ENCODE assay signal across 8 cellular contexts in genomic region chr22:24400726-24401596, GRCh38. TPM values are rescaled to one million over a fixed set of nuclear protein-coding genes. Genes with fewer than 3 reads are reported as not detected.
DNase-seq lines count a peak whose midpoint lies in the region; ATAC-seq and TF ChIP-seq lines count a peak whose summit lies in the region.

No MANE protein-coding gene starts in this region.

- CTCF ChIA-PET in activated CD8-positive, alpha-beta T cell treated with anti-CD3 and anti-CD28 coated beads, Interleukin-2, amount 10 ng/mL, durations not matched to agents 7 days and 5 days (lab: Charles Lee): interaction anchor here (1.6 kb wide), 1 partner anchor 10 kb away, joined by 4 read pairs; no protein-coding TSS in a partner anchor

- H3K4me1 Mint-ChIP-seq in activated CD8-positive, alpha-beta T cell treated with anti-CD3 and anti-CD28 coated beads, Interleukin-2, amount 10 ng/mL, durations not matched to agents 7 days and 5 days (ENCODE audit: low read depth): peaks cover 51% of the 10 kb centered on the region

- peak overlapping the region; percentile 52 to 86 (median 73) for H3K4me2 ChIP-seq in BLaER1 treated with 17β-estradiol and CSF1 and Interleukin-3, amounts not matched to agents 10 nM and 100 nM

- TF ChIP-seq CTCF in right lobe of liver (IDR thresholded peaks at IDR 0.05): no peak
- no peak for TF ChIP-seq CTCF in GM20000 (IDR thresholded peaks at IDR 0.05; ENCODE audit: extremely low read depth, missing control alignments)

- no peaks in the 10 kb centered on the region for H3K27me3 Mint-ChIP-seq in activated CD8-positive, alpha-beta T cell treated with anti-CD3 and anti-CD28 coated beads, Interleukin-2, amount 10 ng/mL, durations not matched to agents 7 days and 5 days (ENCODE audit: low read depth)

- H3K9ac ChIP-seq in BLaER1 treated with 17β-estradiol and CSF1 and Interleukin-3, amounts not matched to agents 10 nM and 100 nM: peak overlapping the region in 4 of 11 experiments; percentile 20 to 78 (median 68); a peak in 6 of 22 replicates

- WGBS in right lobe of liver (ENCODE audit: insufficient coverage, low coverage, low lambda C conversion rate, missing lambda C conversion rate): 53% methylated on average over 8 of the region's 9 CpGs

- H3K9me3 ChIP-seq in BLaER1 treated with 17β-estradiol and CSF1 and Interleukin-3, amounts not matched to agents 10 nM and 100 nM (replicated peaks in 1 of 11): peaks cover 0 to 21% (median 13%) of the 10 kb centered on the region in 11 experiments; a peak in 14 of 22 replicates
- H3K9me3 ChIP-seq in right lobe of liver: no peaks in the 10 kb centered on the region

- H3K36me3 Mint-ChIP-seq in activated CD8-positive, alpha-beta T cell treated with anti-CD3 and anti-CD28 coated beads, Interleukin-2, amount 10 ng/mL, durations not matched to agents 7 days and 5 days (ENCODE audit: low read depth): peaks cover 40% of the 10 kb centered on the region

- POLR2A ChIA-PET in activated CD8-positive, alpha-beta T cell treated with anti-CD3 and anti-CD28 coated beads, Interleukin-2, amount 10 ng/mL, durations not matched to agents 7 days and 5 days (lab: Charles Lee): no interaction called here

- intact Hi-C loops in right lobe of liver (cut with DNase I): no loop called here

- peak; percentile 53 for ATAC-seq in GM19372 (IDR thresholded peaks at IDR 0.05; ENCODE audit: low read depth, unreplicated experiment)
- ATAC-seq in activated CD8-positive, alpha-beta T cell treated with anti-CD3 and anti-CD28 coated beads, Interleukin-2, amount 10 ng/mL, durations not matched to agents 7 days and 5 days: no peak
- ATAC-seq in right lobe of liver: peak; percentile 12 to 56 (median 38)

- peak overlapping the region; percentile 80 for H3K27ac Mint-ChIP-seq in activated CD8-positive, alpha-beta T cell treated with anti-CD3 and anti-CD28 coated beads, Interleukin-2, amount 10 ng/mL, durations not matched to agents 7 days and 5 days

- no peak for TF ChIP-seq POLR2A in right lobe of liver (IDR thresholded peaks at IDR 0.05)

- no peaks in the 10 kb centered on the region for H3K27me3 ChIP-seq in BLaER1 treated with 17β-estradiol and CSF1 and Interleukin-3, amounts not matched to agents 10 nM and 100 nM
- H3K27me3 ChIP-seq in right lobe of liver: no peaks in the 10 kb centered on the region

- peak overlapping the region; percentile 16 for H3K4me3 Mint-ChIP-seq in activated CD8-positive, alpha-beta T cell treated with anti-CD3 and anti-CD28 coated beads, Interleukin-2, amount 10 ng/mL, durations not matched to agents 7 days and 5 days

- H3K27ac ChIP-seq in BLaER1 treated with 17β-estradiol and CSF1 and Interleukin-3, amounts not matched to agents 10 nM and 100 nM: peak overlapping the region; percentile 12 to 90 (median 50); a peak in 18 of 22 replicates
- peak overlapping the region; percentile 33 to 55 (median 48) for H3K27ac ChIP-seq in right lobe of liver

- H3K4me1 ChIP-seq in BLaER1 treated with 17β-estradiol and CSF1 and Interleukin-3, amounts not matched to agents 10 nM and 100 nM: peaks cover 53 to 94% (median 69%) of the 10 kb centered on the region in 10 experiments
- H3K4me1 ChIP-seq in right lobe of liver: peaks cover 0 to 5% (median 2%) of the 10 kb centered on the region in 4 donors

- H3K36me3 ChIP-seq in BLaER1 treated with 17β-estradiol and CSF1 and Interleukin-3, amounts not matched to agents 10 nM and 100 nM: peaks cover 30 to 85% (median 68%) of the 10 kb centered on the region in 11 experiments
- peaks cover 0 to 18% (median 5%) of the 10 kb centered on the region in 4 donors for H3K36me3 ChIP-seq in right lobe of liver

- peaks cover 0 to 19% (median 4%) of the 10 kb centered on the region in 11 experiments; a peak in 8 of 22 replicates for H4K20me1 ChIP-seq in BLaER1 treated with 17β-estradiol and CSF1 and Interleukin-3, amounts not matched to agents 10 nM and 100 nM

- H3K4me3 ChIP-seq in BLaER1 treated with 17β-estradiol and CSF1 and Interleukin-3, amounts not matched to agents 10 nM and 100 nM: 0 out of 20 replicates have a peak overlapping the region, but pooled peaks of 1 of the 10 experiments have one; percentile 14
- H3K4me3 ChIP-seq in right lobe of liver: no peak overlapping the region

- DNase-seq in activated CD8-positive, alpha-beta T cell treated with anti-CD3 and anti-CD28 coated beads, Interleukin-2, amount 10 ng/mL, durations not matched to agents 7 days and 5 days: no peak
- DNase-seq in right lobe of liver (no peak), SW 1271 (lab: John Stamatoyannopoulos, UW) (no peak), NCI-H345 treated with DMSO at 0.1 percent for 48 hours (lab: John Stamatoyannopoulos, UW; ENCODE audit: unreplicated experiment) (no peak), GM20000 (ENCODE audit: low spot score) (no peak), D341Med (ENCODE audit: low spot score) (no peak)

- H3K9me3 Mint-ChIP-seq in activated CD8-positive, alpha-beta T cell treated with anti-CD3 and anti-CD28 coated beads, Interleukin-2, amount 10 ng/mL, durations not matched to agents 7 days and 5 days (ENCODE audit: insufficient read depth): no peaks in the 10 kb centered on the region

RNA-seq across cellular contexts. Expression of gene ADORA2A, which starts 26.4 kb away (rescaled TPM):
- 10 to 100 TPM; 20.3 to 20.4 TPM for total RNA-seq in activated CD8-positive, alpha-beta T cell treated with anti-CD3 and anti-CD28 coated beads, Interleukin-2, amount 10 ng/mL, durations not matched to agents 7 days and 5 days
- 1 to 10 TPM; 2.0 to 7.7 (median 3.6) TPM for total RNA-seq in right lobe of liver
